2 cellular contexts compared by ENCODE assay signal in genomic region chr20:53679597-53680309, GRCh38.
TF ChIP-seq lines count a peak whose summit lies in the region.

No MANE protein-coding gene starts in this region.

TF ChIP-seq in IMR-90, 13 proteins besides CTCF, POLR2A, EP300 and RAD21 (continued from another document):
- TF ChIP-seq USF2 (IDR thresholded peaks at IDR 0.05; ENCODE audit: low read depth, low read length) (no peak), ELK1 (IDR thresholded peaks at IDR 0.05; ENCODE audit: borderline replicate concordance, low read depth, low read length) (no peak), CHD1 (IDR thresholded peaks at IDR 0.05; ENCODE audit: low read depth, low read length) (no peak), MAZ (IDR thresholded peaks at IDR 0.05; ENCODE audit: borderline replicate concordance, low read depth, low read length) (no peak), BHLHE40 (IDR thresholded peaks at IDR 0.05; ENCODE audit: low read depth, low read length) (no peak), RCOR1 (IDR thresholded peaks at IDR 0.05; ENCODE audit: insufficient replicate concordance, low read length) (no peak), RFX5 (IDR thresholded peaks at IDR 0.05; ENCODE audit: low read depth, low read length) (no peak), FOS (IDR thresholded peaks at IDR 0.05; ENCODE audit: low read depth, low read length) (no peak)

TF ChIP-seq in neural cell, 6 proteins besides CTCF, POLR2A, EP300 and RAD21 (continued from another document):
- TF ChIP-seq REST (IDR thresholded peaks at IDR 0.05; ENCODE audit: borderline replicate concordance) (no peak), EZH2 (IDR thresholded peaks at IDR 0.05; ENCODE audit: borderline replicate concordance, insufficient read depth, low read length, poor library complexity, severe bottlenecking) (no peak), MXI1 (conservative IDR thresholded peaks at IDR 0.05; ENCODE audit: poor library complexity, severe bottlenecking) (no peak)
